ENCODE assay signal across 8 cellular contexts in genomic region chr7:44607141-44608068, GRCh38. TPM values are rescaled to one million over a fixed set of nuclear protein-coding genes. Genes with fewer than 3 reads are reported as not detected.
DNase-seq lines count a peak whose midpoint lies in the region.

No MANE protein-coding gene starts in this region.

- H3K9me3 Mint-ChIP-seq in activated CD4-positive, alpha-beta memory T cell treated with anti-CD3 and anti-CD28 coated beads for 36 hours = no peaks in the 10 kb centered on the region

- H3K9me3 ChIP-seq in iPS-20b (ENCODE audit: insufficient read depth, low read depth, low read length) = no peaks in the 10 kb centered on the region
- H3K9me3 ChIP-seq in stomach smooth muscle (ENCODE audit: control insufficient read depth in 2 of 2, low read length in 2 of 2) = no peaks in the 10 kb centered on the region

- H3K36me3 ChIP-seq in iPS-20b (ENCODE audit: insufficient read depth, low read depth, low read length) (no peaks in the 10 kb centered on the region), stomach smooth muscle (ENCODE audit: control insufficient read depth in 2 of 2, insufficient read depth in 2 of 2, low read length in 2 of 2) (no peaks in the 10 kb centered on the region)

- H3K9ac ChIP-seq in iPS-20b (ENCODE audit: low read depth, low read length) = peak overlapping the region; percentile 99
- peak overlapping the region; percentile 81 to 95 for H3K9ac ChIP-seq in stomach smooth muscle (ENCODE audit: low read length in 2 of 2)

- POLR2A ChIA-PET in activated CD4-positive, alpha-beta memory T cell treated with anti-CD3 and anti-CD28 coated beads for 36 hours (lab: Charles Lee) = interaction anchor here (0.6 to 4.2 kb wide), 16 partner anchors 9 to 278 kb away, joined by 3 to 60 read pairs (median 10); partner anchors contain the start of genes DDX56, H2AZ2, PPIA and PURB

- peak overlapping the region; percentile 82 for H3K4me3 Mint-ChIP-seq in activated CD4-positive, alpha-beta memory T cell treated with anti-CD3 and anti-CD28 coated beads for 36 hours

- peak overlapping the region; percentile 94 for H3K27ac ChIP-seq in iPS-20b (ENCODE audit: low read length)
- peak overlapping the region; percentile 96 for H3K27ac ChIP-seq in stomach smooth muscle (ENCODE audit: low read length)

- no peaks in the 10 kb centered on the region; the same call in 1 of the 2 replicates for H3K4me1 ChIP-seq in iPS-20b (ENCODE audit: insufficient read depth, low read length)
- H3K4me1 ChIP-seq in stomach smooth muscle (ENCODE audit: control insufficient read depth, insufficient read depth, low read length) = peaks cover 11% of the 10 kb centered on the region

- H3K27ac Mint-ChIP-seq in activated CD4-positive, alpha-beta memory T cell treated with anti-CD3 and anti-CD28 coated beads for 36 hours = peak overlapping the region; percentile 98

- CTCF ChIA-PET in activated CD4-positive, alpha-beta memory T cell treated with anti-CD3 and anti-CD28 coated beads for 36 hours (lab: Charles Lee) = interaction anchor here (0.7 to 2.3 kb wide), 9 partner anchors 10 to 407 kb away, joined by 3 to 10 read pairs (median 3); partner anchors contain the start of genes PPIA and YKT6

- peak overlapping the region; percentile 87 for H3K4me3 ChIP-seq in iPS-20b (ENCODE audit: low read length)
- H3K4me3 ChIP-seq in stomach smooth muscle (ENCODE audit: low read length in 2 of 2) = peak overlapping the region; percentile 79 to 97

- peaks cover 42% of the 10 kb centered on the region for H3K4me1 Mint-ChIP-seq in activated CD4-positive, alpha-beta memory T cell treated with anti-CD3 and anti-CD28 coated beads for 36 hours (ENCODE audit: low read depth)

- DNase-seq in NCI-H146 (lab: John Stamatoyannopoulos, UW) (peak; percentile 36), NCI-H146 treated with DMSO at 0.1 percent for 48 hours (lab: John Stamatoyannopoulos, UW; ENCODE audit: unreplicated experiment) (no peak), NCI-H1417 (lab: John Stamatoyannopoulos, UW) (no peak), HT-29 (ENCODE audit: low spot score) (no peak)
- no peak for DNase-seq in activated CD4-positive, alpha-beta memory T cell treated with anti-CD3 and anti-CD28 coated beads for 36 hours
- DNase-seq in activated CD4-positive, CD25-positive, alpha-beta regulatory T cell treated with anti-CD3 and anti-CD28 coated beads, Interleukin-2, amount 50 U/mL, for 72 hours = no peak

- intact Hi-C loops in activated CD4-positive, alpha-beta memory T cell treated with anti-CD3 and anti-CD28 coated beads for 36 hours (cut with micrococcal nuclease) = loop anchor here (2.0 kb wide), 1 partner anchor 393 kb away; the partner anchor contains the start of gene CCM2

- peaks cover 7% of the 10 kb centered on the region for H3K36me3 Mint-ChIP-seq in activated CD4-positive, alpha-beta memory T cell treated with anti-CD3 and anti-CD28 coated beads for 36 hours

- no peaks in the 10 kb centered on the region for H3K27me3 Mint-ChIP-seq in activated CD4-positive, alpha-beta memory T cell treated with anti-CD3 and anti-CD28 coated beads for 36 hours

- H3K27me3 ChIP-seq in iPS-20b (ENCODE audit: insufficient read depth, low read length) (no peaks in the 10 kb centered on the region), stomach smooth muscle (ENCODE audit: control insufficient read depth in 1 of 2, insufficient read depth in 2 of 2, low read length in 2 of 2) (no peaks in the 10 kb centered on the region)

RNA-seq across cellular contexts. Expression of gene OGDH, which starts 1.0 kb away (rescaled TPM):
- total RNA-seq in activated CD4-positive, alpha-beta memory T cell treated with anti-CD3 and anti-CD28 coated beads for 36 hours = 100 to 1,000 TPM; 103 to 105 TPM
- total RNA-seq in HT-29 (2014; rRNA removed; shearing (Covaris generic)) = 72.0 and 81.6 TPM in 2 replicates

RNA-seq across cellular contexts. Expression of gene TMED4, which starts 25.4 kb away (rescaled TPM):
- total RNA-seq in activated CD4-positive, alpha-beta memory T cell treated with anti-CD3 and anti-CD28 coated beads for 36 hours = 10 to 100 TPM; 74.8 to 79.1 TPM
- total RNA-seq in HT-29 (2014; rRNA removed; shearing (Covaris generic)) = 119 and 134 TPM in 2 replicates

RNA-seq across cellular contexts. Expression of gene DDX56, which starts 33.7 kb away (rescaled TPM):
- total RNA-seq in activated CD4-positive, alpha-beta memory T cell treated with anti-CD3 and anti-CD28 coated beads for 36 hours = 10 to 100 TPM; 84.0 to 87.0 TPM
- total RNA-seq in HT-29 (2014; rRNA removed; shearing (Covaris generic)) = 147 and 164 TPM in 2 replicates
